18 cellular contexts compared by ENCODE assay signal in genomic region chr18:71431689-71432088, GRCh38.
A peak's percentile ranks its signal among the peaks of the same experiment; 100 is the strongest.
DNase-seq lines count a peak whose midpoint lies in the region; TF ChIP-seq lines count a peak whose summit lies in the region.
"Had no signal": no experiment of that assay in that cellular context is flagged by ENCODE, and none has a peak within 500 bp of the region (broad histone marks: within the 10 kb centered on the region; RNA-seq: fewer than 3 reads in every experiment).

No MANE protein-coding gene starts in this region.

- no peaks in the 10 kb centered on the region for H3K79me2 ChIP-seq in SK-N-SH (ENCODE audit: insufficient read depth)

- H3K27ac ChIP-seq in SK-N-SH (ENCODE audit: low read depth in 2 of 2, low read length in 1 of 2) (no peak overlapping the region), caudate nucleus (ENCODE audit: low read depth, low read length) (peak overlapping the region; percentile 7), sigmoid colon (no peak overlapping the region)
- H3K27ac ChIP-seq: BLaER1 treated with 17β-estradiol and CSF1 and Interleukin-3, amounts not matched to agents 10 nM and 100 nM had no signal

- H3K9me3 ChIP-seq in SK-N-SH = no peaks in the 10 kb centered on the region
- no peaks in the 10 kb centered on the region for H3K9me3 ChIP-seq in sigmoid colon
- H3K9me3 ChIP-seq: BLaER1 treated with 17β-estradiol and CSF1 and Interleukin-3, amounts not matched to agents 10 nM and 100 nM had no signal

- H3K4me2 ChIP-seq in SK-N-SH = no peak overlapping the region
- H3K4me2 ChIP-seq: BLaER1 treated with 17β-estradiol and CSF1 and Interleukin-3, amounts not matched to agents 10 nM and 100 nM had no signal

- no peak overlapping the region for H3K4me3 ChIP-seq in SK-N-SH (ENCODE audit: low read depth in 2 of 2, low read length in 1 of 2)
- H3K4me3 ChIP-seq in fibroblast of pulmonary artery (replicated peaks; ENCODE audit: low read depth, low read length) = no peak overlapping the region
- no peak overlapping the region for H3K4me3 ChIP-seq in sigmoid colon
- H3K4me3 ChIP-seq: BLaER1 treated with 17β-estradiol and CSF1 and Interleukin-3, amounts not matched to agents 10 nM and 100 nM; GM12878 had no signal

- H4K20me1 ChIP-seq in SK-N-SH (ENCODE audit: insufficient read depth) = no peaks in the 10 kb centered on the region
- H4K20me1 ChIP-seq: BLaER1 treated with 17β-estradiol and CSF1 and Interleukin-3, amounts not matched to agents 10 nM and 100 nM had no signal

- H3K36me3 ChIP-seq in SK-N-SH (replicated peaks in 1 of 2; ENCODE audit: control insufficient read depth in 1 of 2, insufficient read depth in 2 of 2, low read length in 1 of 2) (no peaks in the 10 kb centered on the region), sigmoid colon (no peaks in the 10 kb centered on the region)
- H3K36me3 ChIP-seq: BLaER1 treated with 17β-estradiol and CSF1 and Interleukin-3, amounts not matched to agents 10 nM and 100 nM had no signal

- no peak for DNase-seq in SK-N-SH
- DNase-seq in caudate nucleus (lab: John Stamatoyannopoulos, UW) = no peak
- peak; percentile 17 for DNase-seq in fibroblast of pulmonary artery (ENCODE audit: low read depth)
- DNase-seq in putamen (ENCODE audit: low spot score) = peak; percentile 1
- DNase-seq in sigmoid colon = no peak
- no peak for DNase-seq in stimulated activated CD4-positive, alpha-beta T cell treated with anti-CD3 and anti-CD28 coated beads, Interleukin-4, amount 100 ng/mL, for 24 hours
- no peak for DNase-seq in NCI-H226
- DNase-seq: CD8-positive, alpha-beta T cell; COR-L47; DMS 273 treated with DMSO at 0.1 percent for 48 hours; DMS53; DND-41; EL; GOT3; H7; HFFc6 had no signal

- TF ChIP-seq POLR2A in sigmoid colon (IDR thresholded peaks at IDR 0.05) = no peak

- TF ChIP-seq RAD21 in SK-N-SH (IDR thresholded peaks at IDR 0.05; ENCODE audit: low read length) = no peak

- H3F3A ChIP-seq in SK-N-SH (replicated peaks; ENCODE audit: insufficient read depth) = no peaks in the 10 kb centered on the region

- CTCF ChIA-PET in SK-N-SH (lab: Yijun Ruan, JAX) = interaction anchor here (1.2 kb wide), 1 partner anchor 10 kb away, joined by 3 read pairs; no protein-coding TSS in a partner anchor

- H2AFZ ChIP-seq in SK-N-SH (ENCODE audit: low read depth) = no peak overlapping the region

- intact Hi-C loops in sigmoid colon (cut with DNase I) = no loop called here

- TF ChIP-seq EP300 in SK-N-SH (IDR thresholded peaks at IDR 0.05; ENCODE audit: borderline replicate concordance in 1 of 2, low read depth in 1 of 2, low read length in 1 of 2) (no peak), sigmoid colon (IDR thresholded peaks at IDR 0.05) (no peak)

- H3K27me3 ChIP-seq in SK-N-SH (ENCODE audit: insufficient read depth) (no peaks in the 10 kb centered on the region), sigmoid colon (no peaks in the 10 kb centered on the region)
- H3K27me3 ChIP-seq: BLaER1 treated with 17β-estradiol and CSF1 and Interleukin-3, amounts not matched to agents 10 nM and 100 nM had no signal

- TF ChIP-seq CTCF in SK-N-SH (IDR thresholded peaks at IDR 0.05) = no peak
- no peak for TF ChIP-seq CTCF in fibroblast of pulmonary artery (IDR thresholded peaks at IDR 0.05; ENCODE audit: low read length, missing control alignments)
- no peak for TF ChIP-seq CTCF in sigmoid colon (IDR thresholded peaks at IDR 0.05)

- no peak overlapping the region for H3K9ac ChIP-seq in SK-N-SH
- H3K9ac ChIP-seq: BLaER1 treated with 17β-estradiol and CSF1 and Interleukin-3, amounts not matched to agents 10 nM and 100 nM had no signal

- H3K4me1 ChIP-seq in SK-N-SH (ENCODE audit: control insufficient read depth in 1 of 2, insufficient read depth in 2 of 2, low read depth in 1 of 2, low read length in 1 of 2) (peaks cover 0 to 2% of the 10 kb centered on the region in 2 experiments; a peak in 2 of 4 replicates), sigmoid colon (no peaks in the 10 kb centered on the region)
- H3K4me1 ChIP-seq: BLaER1 treated with 17β-estradiol and CSF1 and Interleukin-3, amounts not matched to agents 10 nM and 100 nM had no signal

- no peaks in the 10 kb centered on the region for H3K9me2 ChIP-seq in SK-N-SH

- POLR2A ChIA-PET in SK-N-SH (lab: Yijun Ruan, JAX) = no interaction called here

TF ChIP-seq in SK-N-SH, 30 proteins besides CTCF, POLR2A, EP300 and RAD21:
- TF ChIP-seq, protein P1, sequence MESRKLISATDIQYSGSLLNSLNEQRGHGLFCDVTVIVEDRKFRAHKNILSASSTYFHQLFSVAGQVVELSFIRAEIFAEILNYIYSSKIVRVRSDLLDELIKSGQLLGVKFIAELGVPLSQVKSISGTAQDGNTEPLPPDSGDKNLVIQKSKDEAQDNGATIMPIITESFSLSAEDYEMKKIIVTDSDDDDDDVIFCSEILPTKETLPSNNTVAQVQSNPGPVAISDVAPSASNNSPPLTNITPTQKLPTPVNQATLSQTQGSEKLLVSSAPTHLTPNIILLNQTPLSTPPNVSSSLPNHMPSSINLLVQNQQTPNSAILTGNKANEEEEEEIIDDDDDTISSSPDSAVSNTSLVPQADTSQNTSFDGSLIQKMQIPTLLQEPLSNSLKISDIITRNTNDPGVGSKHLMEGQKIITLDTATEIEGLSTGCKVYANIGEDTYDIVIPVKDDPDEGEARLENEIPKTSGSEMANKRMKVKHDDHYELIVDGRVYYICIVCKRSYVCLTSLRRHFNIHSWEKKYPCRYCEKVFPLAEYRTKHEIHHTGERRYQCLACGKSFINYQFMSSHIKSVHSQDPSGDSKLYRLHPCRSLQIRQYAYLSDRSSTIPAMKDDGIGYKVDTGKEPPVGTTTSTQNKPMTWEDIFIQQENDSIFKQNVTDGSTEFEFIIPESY (IDR thresholded peaks at IDR 0.05; ENCODE audit: borderline replicate concordance, low read depth) = no peak
- TF ChIP-seq NFIC (IDR thresholded peaks at IDR 0.05; ENCODE audit: borderline replicate concordance) (no peak), FOXM1 (IDR thresholded peaks at IDR 0.05; ENCODE audit: low read depth) (no peak)
- TF ChIP-seq, protein P2, sequence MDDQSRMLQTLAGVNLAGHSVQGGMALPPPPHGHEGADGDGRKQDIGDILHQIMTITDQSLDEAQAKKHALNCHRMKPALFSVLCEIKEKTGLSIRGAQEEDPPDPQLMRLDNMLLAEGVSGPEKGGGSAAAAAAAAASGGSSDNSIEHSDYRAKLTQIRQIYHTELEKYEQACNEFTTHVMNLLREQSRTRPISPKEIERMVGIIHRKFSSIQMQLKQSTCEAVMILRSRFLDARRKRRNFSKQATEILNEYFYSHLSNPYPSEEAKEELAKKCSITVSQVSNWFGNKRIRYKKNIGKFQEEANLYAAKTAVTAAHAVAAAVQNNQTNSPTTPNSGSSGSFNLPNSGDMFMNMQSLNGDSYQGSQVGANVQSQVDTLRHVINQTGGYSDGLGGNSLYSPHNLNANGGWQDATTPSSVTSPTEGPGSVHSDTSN (IDR thresholded peaks at IDR 0.05) = 0 out of 2 replicates have a peak, but pooled peaks have one; percentile 23

Comparison
In these comparisons a context has a peak if more than half of its experiments do, and no peak if none do; other contexts are left out.
1. DNase-seq: peak in fibroblast of pulmonary artery (single experiment) and putamen (single experiment); none in SK-N-SH (single experiment), caudate nucleus (0 of 61), sigmoid colon (single experiment), stimulated activated CD4-positive, alpha-beta T cell treated with anti-CD3 and anti-CD28 coated beads, Interleukin-4, amount 100 ng/mL, for 24 hours (single experiment) and NCI-H226 (single experiment).